Comparison of ENCODE assay signal across 10 cellular contexts in the genomic region with DNA sequence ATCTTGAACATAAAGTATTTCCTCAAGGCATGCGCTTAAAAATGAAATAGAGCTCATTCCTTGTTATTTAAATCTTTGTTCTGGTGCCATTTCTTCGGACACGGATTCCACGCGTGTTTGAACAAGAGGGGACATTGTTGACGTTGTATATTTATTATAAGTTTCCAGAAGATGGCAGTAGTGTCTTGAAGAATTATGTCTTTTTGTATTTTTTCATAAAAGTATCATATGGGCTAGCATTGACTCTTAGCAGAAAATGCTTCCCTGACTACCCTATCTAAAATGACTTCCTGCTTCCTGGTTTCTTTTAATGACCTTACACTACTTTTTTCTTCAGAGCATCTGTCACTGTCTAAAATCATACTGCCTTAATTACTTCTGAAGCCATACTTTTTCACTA. TPM values are rescaled to one million over a fixed set of nuclear protein-coding genes. Genes with fewer than 3 reads are reported as not detected.
DNase-seq lines count a peak whose midpoint lies in the region; ATAC-seq, FAIRE-seq and TF ChIP-seq lines count a peak whose summit lies in the region.
"Had no signal": no experiment of that assay in that cellular context is flagged by ENCODE, and none has a peak within 500 bp of the region (broad histone marks: within the 10 kb centered on the region; RNA-seq: fewer than 3 reads in every experiment).

No MANE protein-coding gene starts in this region.

- intact Hi-C loops in Calu3 (cut with micrococcal nuclease; ENCODE audit: unreplicated experiment), result no loop called here

- no peaks in the 10 kb centered on the region; the same call in 2 of the 3 replicates for H3K4me1 ChIP-seq in A549

- ATAC-seq in A549, result peak; percentile 39 to 69; a peak in 3 of 6 replicates

- H3K36me3 Mint-ChIP-seq in Calu3 (ENCODE audit: insufficient read depth, unreplicated experiment), result peaks cover 21% of the 10 kb centered on the region

- no peaks in the 10 kb centered on the region for H3K9me3 Mint-ChIP-seq in Calu3 (ENCODE audit: low read depth, unreplicated experiment)

- no peaks in the 10 kb centered on the region for H3K27me3 Mint-ChIP-seq in Calu3 (ENCODE audit: unreplicated experiment)

- DNase-seq in A549 (ENCODE audit: low read depth in 1 of 2, low spot score in 1 of 2) (peak; percentile 10 to 29), Calu3 (no peak), SK-MEL-5 (ENCODE audit: low read depth, low spot score) (peak; percentile 40), germinal center (ENCODE audit: low spot score) (peak; percentile 37), DMS79 treated with DMSO at 0.1 percent for 48 hours (lab: John Stamatoyannopoulos, UW) (no peak), MG63 (no peak), NCI-H187 (lab: John Stamatoyannopoulos, UW) (no peak)
- no peak for DNase-seq in effector CD4-positive, alpha-beta T cell
- DNase-seq: NCI-H1092 treated with DMSO at 0.1 percent for 48 hours, posterior cingulate gyrus had no signal

- H3K36me3 ChIP-seq in MG63, result peaks cover 55% of the 10 kb centered on the region

- H3K27me3 ChIP-seq in MG63, result no peaks in the 10 kb centered on the region

- peaks cover 12% of the 10 kb centered on the region for H3K4me1 Mint-ChIP-seq in Calu3 (ENCODE audit: low read depth, unreplicated experiment)

- H3K9me3 ChIP-seq in A549, result no peaks in the 10 kb centered on the region
- no peaks in the 10 kb centered on the region for H3K9me3 ChIP-seq in MG63

- FAIRE-seq in A549 (lab: Jason Lieb, UNC), result no peak

- TF ChIP-seq EP300 in A549 (IDR thresholded peaks at IDR 0.05), result no peak

- no peak overlapping the region for H3K4me2 ChIP-seq in A549

- in situ Hi-C loops in SK-MEL-5 (cut with HindIII; ENCODE audit: low pct_unique_long_range_greater_than_20kb, low sequenced_read_pairs), result no loop called here

- TF ChIP-seq RAD21 in A549 (conservative IDR thresholded peaks at IDR 0.05 in 1 of 2, IDR thresholded peaks at IDR 0.05 in 1 of 2), result peak; percentile 45 to 64

- no peak for TF ChIP-seq POLR2A in A549 (IDR thresholded peaks at IDR 0.05; ENCODE audit: low read length)

- CTCF ChIA-PET in A549 (lab: Yijun Ruan, JAX), result interaction anchor here (0.6 to 5.0 kb wide), 24 partner anchors 9 to 659 kb away, joined by 3 to 60 read pairs (median 4); a partner anchor contains a TSS
- CTCF ChIA-PET in Calu3 (lab: Charles Lee), result interaction anchor here (0.8 to 1.0 kb wide), 2 partner anchors 245 to 246 kb away, joined by 3 read pairs; no protein-coding TSS in a partner anchor

- POLR2A ChIA-PET in A549 (lab: Yijun Ruan, JAX), result no interaction called here

- H3K27ac ChIP-seq in A549, result no peak overlapping the region

- no peak overlapping the region for H3K27ac Mint-ChIP-seq in Calu3 (ENCODE audit: unreplicated experiment)

- peak; percentile 46 for TF ChIP-seq CTCF in A549 (IDR thresholded peaks at IDR 0.05)
- peak; percentile 33 for TF ChIP-seq CTCF in Calu3 (IDR thresholded peaks at IDR 0.05; ENCODE audit: unreplicated experiment)

- BruUV-seq in Calu3 (replicated peaks; lab: Mats Ljungman, UMichigan), result no TSS peak

- 34% methylated on average over 6 of the region's 6 CpGs for WGBS in A549 (ENCODE audit: missing lambda C conversion rate)

- H3K4me3 ChIP-seq in A549, result no peak overlapping the region
- no peak overlapping the region for H3K4me3 ChIP-seq in MG63

- no peak overlapping the region for H3K4me3 Mint-ChIP-seq in Calu3 (ENCODE audit: low read depth, unreplicated experiment)

TF ChIP-seq in A549, 52 proteins besides CTCF, POLR2A, EP300 and RAD21:
- TF ChIP-seq RARB (CRISPR knock-in tag; IDR thresholded peaks at IDR 0.05), result no peak
- peak; percentile 57; the same call in 2 of the 3 replicates for TF ChIP-seq SMC3 (IDR thresholded peaks at IDR 0.05)

RNA-seq across cellular contexts. Expression of a gene that starts 20.4 kb away (rescaled TPM):
- 60.4 and 70.9 TPM in 2 replicates for polyA plus RNA-seq in A549 (2011; rRNA removed)
- 10.7 and 13.4 TPM in 2 replicates for polyA plus RNA-seq in A549 (2012; cell fraction: cytosol; rRNA removed)
- 5.6 and 10.4 TPM in 2 replicates for polyA plus RNA-seq in A549 (2012; cell fraction: nucleus; rRNA removed)
- polyA plus RNA-seq in A549 (2017; fragmentation: RNase III; extraction: RNeasy Plus Mini Kit Qiagen cat#74134 plus additional on column Dnase treatment), result 22.0 to 26.8 TPM (median 24.2 TPM) in 3 replicates
- polyA minus RNA-seq in A549 (2011; rRNA and poly(A)+ RNA removed), result 29.3 and 31.1 TPM in 2 replicates
- total RNA-seq in Calu3 (2022), result 28.3 and 32.6 TPM in 2 replicates
- total RNA-seq in SK-MEL-5 (2014; rRNA removed; shearing (Covaris generic)), result 32.3 and 32.6 TPM in 2 replicates
- polyA plus RNA-seq in SK-MEL-5 (2015; cell fraction: cytosol; rRNA removed), result 25.8 and 30.5 TPM in 2 replicates
- 83.2 and 107 TPM in 2 replicates for polyA plus RNA-seq in SK-MEL-5 (2015; cell fraction: nucleus; rRNA removed)
- 35.5 and 130 TPM in 2 replicates for total RNA-seq in MG63 (2014; rRNA removed; shearing (Covaris generic); ENCODE audit: low replicate concordance)

RNA-seq across cellular contexts. Expression of a gene that starts 50.1 kb away (rescaled TPM):
- polyA plus RNA-seq in A549 (2011; rRNA removed) (13.8 and 17.5 TPM in 2 replicates), A549 (2017; fragmentation: RNase III; extraction: RNeasy Plus Mini Kit Qiagen cat#74134 plus additional on column Dnase treatment) (10.6 to 27.4 TPM (median 11.3 TPM) in 3 replicates)
- polyA plus RNA-seq in A549 (2012; cell fraction: cytosol; rRNA removed), result 3.4 and 4.0 TPM in 2 replicates
- 1.6 and 3.2 TPM in 2 replicates for polyA plus RNA-seq in A549 (2012; cell fraction: nucleus; rRNA removed)
- polyA minus RNA-seq in A549 (2011; rRNA and poly(A)+ RNA removed), result 6.3 and 6.6 TPM in 2 replicates
- total RNA-seq in Calu3 (2022), result 69.4 and 85.6 TPM in 2 replicates
- total RNA-seq in SK-MEL-5 (2014; rRNA removed; shearing (Covaris generic)), result 0.08 and 0.13 TPM in 2 replicates
- polyA plus RNA-seq in SK-MEL-5 (2015; cell fraction: cytosol; rRNA removed), result 0.51 and 2.2 TPM in 2 replicates
- 1.1 TPM in 2 replicates for polyA plus RNA-seq in SK-MEL-5 (2015; cell fraction: nucleus; rRNA removed)
- 0.59 and 5.2 TPM in 2 replicates for total RNA-seq in MG63 (2014; rRNA removed; shearing (Covaris generic); ENCODE audit: low replicate concordance)

Comparison
In these comparisons a context has a peak if more than half of its experiments do, and no peak if none do; other contexts are left out.
1. DNase-seq: peak in A549 (2 of 2), SK-MEL-5 (single experiment) and germinal center (single experiment); none in Calu3 (single experiment), DMS79 treated with DMSO at 0.1 percent for 48 hours (single experiment), MG63 (single experiment), NCI-H187 (0 of 2) and effector CD4-positive, alpha-beta T cell (single experiment).
2. RNA of a gene that starts 50.1 kb away (total RNA-seq): 69.4 to 85.6 TPM in Calu3; 0.59 to 5.2 TPM in MG63 and 0.08 to 0.13 TPM in SK-MEL-5; every median in the first group is over 10 times any median in the second.